7 cellular contexts compared by ENCODE assay signal in genomic region chr19:58560007-58560887, GRCh38. TPM values are rescaled to one million over a fixed set of nuclear protein-coding genes. Genes with fewer than 3 reads are reported as not detected.
DNase-seq lines count a peak whose midpoint lies in the region; ATAC-seq and FAIRE-seq lines count a peak whose summit lies in the region.

No MANE protein-coding gene starts in this region.

- H3K4me3 ChIP-seq in iPS-18c (ENCODE audit: insufficient read depth, low read depth, low read length), result peak overlapping the region; percentile 95

- no peak for ATAC-seq in stimulated activated naive CD8-positive, alpha-beta T cell treated with anti-CD3 and anti-CD28 coated beads, Interleukin-15, amount 100 ng/mL, for 72 hours

- no peaks in the 10 kb centered on the region for H3K9me3 Mint-ChIP-seq in activated T-helper 2 cell treated with anti-CD3 and anti-CD28 coated beads, Interferon-gamma antibody, Interleukin-2, Interleukin-4, amounts not matched to agents 10 μg/mL and 5 μg/mL and 100 μg/mL, durations not matched to agents 14 hours and 24 hours and 36 hours
- H3K9me3 Mint-ChIP-seq in stimulated activated naive CD8-positive, alpha-beta T cell treated with anti-CD3 and anti-CD28 coated beads, Interleukin-15, amount 100 ng/mL, for 72 hours, result no peaks in the 10 kb centered on the region

- peaks cover 39% of the 10 kb centered on the region for H3K36me3 Mint-ChIP-seq in activated T-helper 2 cell treated with anti-CD3 and anti-CD28 coated beads, Interferon-gamma antibody, Interleukin-2, Interleukin-4, amounts not matched to agents 10 μg/mL and 5 μg/mL and 100 μg/mL, durations not matched to agents 14 hours and 24 hours and 36 hours (ENCODE audit: low read depth)

- DNase-seq in HTR-8/SVneo (ENCODE audit: insufficient read length, low spot score) (no peak), medulla oblongata (ENCODE audit: extremely low spot score) (no peak), D341Med (ENCODE audit: low spot score) (no peak)
- no peak for DNase-seq in activated T-helper 2 cell treated with anti-CD3 and anti-CD28 coated beads, Interferon-gamma antibody, Interleukin-2, Interleukin-4, amounts not matched to agents 10 μg/mL and 5 μg/mL and 100 μg/mL, durations not matched to agents 14 hours and 24 hours and 36 hours (ENCODE audit: low spot score)
- DNase-seq in stimulated activated naive CD8-positive, alpha-beta T cell treated with anti-CD3 and anti-CD28 coated beads, Interleukin-15, amount 100 ng/mL, for 72 hours, result no peak
- DNase-seq in stimulated activated CD4-positive, alpha-beta T cell treated with anti-CD3 and anti-CD28 coated beads, Interleukin-4, amount 100 ng/mL, for 4 hours, result no peak

- intact Hi-C loops in activated T-helper 2 cell treated with anti-CD3 and anti-CD28 coated beads, Interferon-gamma antibody, Interleukin-2, Interleukin-4, amounts not matched to agents 10 μg/mL and 5 μg/mL and 100 μg/mL, durations not matched to agents 14 hours and 24 hours and 36 hours (cut with micrococcal nuclease), result no loop called here

- no peaks in the 10 kb centered on the region for H3K27me3 Mint-ChIP-seq in activated T-helper 2 cell treated with anti-CD3 and anti-CD28 coated beads, Interferon-gamma antibody, Interleukin-2, Interleukin-4, amounts not matched to agents 10 μg/mL and 5 μg/mL and 100 μg/mL, durations not matched to agents 14 hours and 24 hours and 36 hours (ENCODE audit: low read depth)
- H3K27me3 Mint-ChIP-seq in stimulated activated naive CD8-positive, alpha-beta T cell treated with anti-CD3 and anti-CD28 coated beads, Interleukin-15, amount 100 ng/mL, for 72 hours, result no peaks in the 10 kb centered on the region

- peak overlapping the region; percentile 99 for H3K27ac Mint-ChIP-seq in activated T-helper 2 cell treated with anti-CD3 and anti-CD28 coated beads, Interferon-gamma antibody, Interleukin-2, Interleukin-4, amounts not matched to agents 10 μg/mL and 5 μg/mL and 100 μg/mL, durations not matched to agents 14 hours and 24 hours and 36 hours
- peak overlapping the region; percentile 99 for H3K27ac Mint-ChIP-seq in stimulated activated naive CD8-positive, alpha-beta T cell treated with anti-CD3 and anti-CD28 coated beads, Interleukin-15, amount 100 ng/mL, for 72 hours

- peak; percentile 28 for FAIRE-seq in HTR-8/SVneo (lab: Jason Lieb, UNC)

- H3K4me3 Mint-ChIP-seq in activated T-helper 2 cell treated with anti-CD3 and anti-CD28 coated beads, Interferon-gamma antibody, Interleukin-2, Interleukin-4, amounts not matched to agents 10 μg/mL and 5 μg/mL and 100 μg/mL, durations not matched to agents 14 hours and 24 hours and 36 hours (ENCODE audit: low read depth), result peak overlapping the region; percentile 94
- H3K4me3 Mint-ChIP-seq in stimulated activated naive CD8-positive, alpha-beta T cell treated with anti-CD3 and anti-CD28 coated beads, Interleukin-15, amount 100 ng/mL, for 72 hours, result peak overlapping the region; percentile 86 to 98

- H3K4me1 Mint-ChIP-seq in activated T-helper 2 cell treated with anti-CD3 and anti-CD28 coated beads, Interferon-gamma antibody, Interleukin-2, Interleukin-4, amounts not matched to agents 10 μg/mL and 5 μg/mL and 100 μg/mL, durations not matched to agents 14 hours and 24 hours and 36 hours (ENCODE audit: low read depth), result peaks cover 44% of the 10 kb centered on the region
- peaks cover 80% of the 10 kb centered on the region for H3K4me1 Mint-ChIP-seq in stimulated activated naive CD8-positive, alpha-beta T cell treated with anti-CD3 and anti-CD28 coated beads, Interleukin-15, amount 100 ng/mL, for 72 hours

- H3K9me3 ChIP-seq in iPS-18c (ENCODE audit: control insufficient read depth, insufficient read depth, low read length), result no peaks in the 10 kb centered on the region

RNA-seq across cellular contexts. Expression of gene UBE2M, which starts 1.8 kb away (rescaled TPM):
- 133 and 142 TPM in 2 replicates for total RNA-seq in activated T-helper 2 cell treated with anti-CD3 and anti-CD28 coated beads, Interferon-gamma antibody, Interleukin-2, Interleukin-4, amounts not matched to agents 10 μg/mL and 5 μg/mL and 100 μg/mL, durations not matched to agents 14 hours and 24 hours and 36 hours

RNA-seq across cellular contexts. Expression of gene CHMP2A, which starts 5.3 kb away (rescaled TPM):
- total RNA-seq in activated T-helper 2 cell treated with anti-CD3 and anti-CD28 coated beads, Interferon-gamma antibody, Interleukin-2, Interleukin-4, amounts not matched to agents 10 μg/mL and 5 μg/mL and 100 μg/mL, durations not matched to agents 14 hours and 24 hours and 36 hours, result 102 and 105 TPM in 2 replicates

RNA-seq across cellular contexts. Expression of gene MZF1, which starts 12.9 kb away (rescaled TPM):
- total RNA-seq in activated T-helper 2 cell treated with anti-CD3 and anti-CD28 coated beads, Interferon-gamma antibody, Interleukin-2, Interleukin-4, amounts not matched to agents 10 μg/mL and 5 μg/mL and 100 μg/mL, durations not matched to agents 14 hours and 24 hours and 36 hours, result 18.8 and 19.0 TPM in 2 replicates

RNA-seq across cellular contexts. Expression of gene TRIM28, which starts 16.4 kb away (rescaled TPM):
- 658 and 662 TPM in 2 replicates for total RNA-seq in activated T-helper 2 cell treated with anti-CD3 and anti-CD28 coated beads, Interferon-gamma antibody, Interleukin-2, Interleukin-4, amounts not matched to agents 10 μg/mL and 5 μg/mL and 100 μg/mL, durations not matched to agents 14 hours and 24 hours and 36 hours

RNA-seq across cellular contexts. Expression of gene ZBTB45, which starts 40.6 kb away (rescaled TPM):
- 16.6 and 17.7 TPM in 2 replicates for total RNA-seq in activated T-helper 2 cell treated with anti-CD3 and anti-CD28 coated beads, Interferon-gamma antibody, Interleukin-2, Interleukin-4, amounts not matched to agents 10 μg/mL and 5 μg/mL and 100 μg/mL, durations not matched to agents 14 hours and 24 hours and 36 hours
